1 cellular context compared by ENCODE assay signal in the genomic region with DNA sequence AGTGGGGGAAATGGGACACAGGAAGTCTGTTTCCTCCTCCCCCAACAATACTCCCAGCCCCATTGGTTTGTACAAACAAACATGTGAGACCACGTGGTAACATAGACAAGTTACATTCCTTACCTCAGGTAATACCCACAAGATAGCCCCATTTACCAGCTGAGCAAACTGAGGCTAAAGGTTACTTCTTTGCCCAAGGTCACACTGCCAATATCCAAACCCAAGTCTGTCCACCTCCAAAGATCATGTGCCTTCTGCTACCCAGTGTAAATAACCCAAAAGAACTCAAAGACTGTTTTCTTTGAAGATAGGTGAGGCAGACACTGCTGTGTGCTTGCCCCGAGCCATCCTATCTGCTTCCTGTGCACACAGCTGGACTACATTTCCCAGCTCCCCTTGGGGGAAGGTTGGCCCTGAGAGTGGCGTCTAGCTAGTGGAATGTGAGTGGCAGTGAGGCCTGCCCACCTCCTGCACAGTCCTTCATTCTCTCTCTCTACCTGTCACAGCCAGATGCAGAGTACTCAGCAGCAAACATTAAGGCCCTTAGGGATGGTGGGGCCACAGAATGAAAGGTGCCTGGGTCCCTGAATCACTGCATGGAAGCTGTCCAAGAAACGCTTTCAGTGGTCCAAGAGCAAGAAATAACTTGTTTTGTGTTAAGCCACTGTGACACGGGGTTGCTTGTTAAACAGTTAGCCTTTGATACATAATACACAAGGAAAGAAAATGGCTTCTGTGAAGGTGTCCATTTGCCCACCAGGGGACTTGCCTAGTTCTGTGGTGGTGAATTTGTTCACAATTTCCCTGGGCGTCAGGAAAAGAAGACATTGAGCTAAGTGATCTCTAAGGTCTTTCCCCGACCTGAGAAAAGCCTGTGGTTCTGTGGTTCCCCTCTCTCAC.
A peak's percentile ranks its signal among the peaks of the same experiment; 100 is the strongest.
TF ChIP-seq lines count a peak whose summit lies in the region.

No MANE protein-coding gene starts in this region.

TF ChIP-seq in K562, 482 proteins besides CTCF, POLR2A, EP300 and RAD21 (continues in another document):
- TF ChIP-seq ZFPM2 (CRISPR knock-in tag; IDR thresholded peaks at IDR 0.05) (no peak), MYNN (IDR thresholded peaks at IDR 0.05) (no peak), MYNN (CRISPR knock-in tag; IDR thresholded peaks at IDR 0.05) (no peak), CCAR2 (IDR thresholded peaks at IDR 0.05; ENCODE audit: low read depth, low read length) (no peak), REST (CRISPR knock-in tag; IDR thresholded peaks at IDR 0.05; ENCODE audit: low read depth) (no peak), MYC (IDR thresholded peaks at IDR 0.05; ENCODE audit: low read depth, low read length) (no peak), MYC (CRISPR knock-in tag; IDR thresholded peaks at IDR 0.05; ENCODE audit: borderline replicate concordance, low read depth) (no peak), ZC3H8 (IDR thresholded peaks at IDR 0.05) (no peak), ZNF668 (CRISPR knock-in tag; IDR thresholded peaks at IDR 0.05) (no peak), TARDBP (IDR thresholded peaks at IDR 0.05) (no peak), RCOR1 (IDR thresholded peaks at IDR 0.05; ENCODE audit: borderline replicate concordance in 1 of 2, low read depth in 2 of 2, low read length in 2 of 2) (peak; percentile 49; a peak in 1 of 4 replicates), MGA (IDR thresholded peaks at IDR 0.05) (no peak), ZKSCAN3 (CRISPR knock-in tag; IDR thresholded peaks at IDR 0.05) (no peak), PRDM10 (IDR thresholded peaks at IDR 0.05; ENCODE audit: partially characterized antibody) (no peak), ARID4B (CRISPR knock-in tag; IDR thresholded peaks at IDR 0.05) (no peak), TEAD2 (tag; IDR thresholded peaks at IDR 0.05) (no peak), SMAD2 (IDR thresholded peaks at IDR 0.05; ENCODE audit: low read depth, low read length) (no peak), CREM (IDR thresholded peaks at IDR 0.05; ENCODE audit: low read depth) (no peak), NR1H2 (CRISPR knock-in tag; IDR thresholded peaks at IDR 0.05) (no peak), ZNF639 (CRISPR knock-in tag; conservative IDR thresholded peaks at IDR 0.05 in 1 of 2, IDR thresholded peaks at IDR 0.05 in 1 of 2) (no peak), RBM34 (IDR thresholded peaks at IDR 0.05; ENCODE audit: borderline replicate concordance, insufficient read depth, low read length) (no peak)
- TF ChIP-seq, protein P1, sequence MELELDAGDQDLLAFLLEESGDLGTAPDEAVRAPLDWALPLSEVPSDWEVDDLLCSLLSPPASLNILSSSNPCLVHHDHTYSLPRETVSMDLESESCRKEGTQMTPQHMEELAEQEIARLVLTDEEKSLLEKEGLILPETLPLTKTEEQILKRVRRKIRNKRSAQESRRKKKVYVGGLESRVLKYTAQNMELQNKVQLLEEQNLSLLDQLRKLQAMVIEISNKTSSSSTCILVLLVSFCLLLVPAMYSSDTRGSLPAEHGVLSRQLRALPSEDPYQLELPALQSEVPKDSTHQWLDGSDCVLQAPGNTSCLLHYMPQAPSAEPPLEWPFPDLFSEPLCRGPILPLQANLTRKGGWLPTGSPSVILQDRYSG (tag; conservative IDR thresholded peaks at IDR 0.05; ENCODE audit: low read depth), result no peak
